1 cellular context compared by ENCODE assay signal in genomic region chr9:4662989-4663792, GRCh38.
TF ChIP-seq lines count a peak whose summit lies in the region.

No MANE protein-coding gene starts in this region.

TF ChIP-seq in liver, 16 proteins besides CTCF, POLR2A, EP300 and RAD21 (continued from another document):
- no peak for TF ChIP-seq ZBTB33 (IDR thresholded peaks at IDR 0.05)
- peak in 1 of 2 donors; percentile 28 for TF ChIP-seq GABPA (IDR thresholded peaks at IDR 0.05 in 1 of 2, conservative IDR thresholded peaks at IDR 0.05 in 1 of 2)
- TF ChIP-seq EGR1 (IDR thresholded peaks at IDR 0.05; ENCODE audit: low read depth in 2 of 2), result peak in 1 of 2 donors; percentile 41
